ENCODE assay signal across 14 cellular contexts in the genomic region with DNA sequence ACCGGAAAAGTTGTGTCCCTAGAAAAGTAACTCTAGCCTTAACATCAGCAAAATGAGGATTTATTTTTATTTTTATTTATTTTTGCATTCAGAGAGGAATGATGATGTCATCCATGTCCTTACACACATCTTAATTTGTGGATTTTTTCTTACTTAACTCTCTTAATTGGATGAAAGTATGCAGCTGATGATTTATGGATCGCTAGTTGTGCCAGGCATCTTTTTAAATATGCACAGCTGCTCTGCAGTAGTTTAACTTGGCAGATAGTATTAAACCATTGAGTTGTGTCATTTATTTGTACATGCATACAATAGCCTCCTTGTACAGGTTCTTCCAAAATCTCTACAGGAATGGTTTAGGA. TPM values are rescaled to one million over a fixed set of nuclear protein-coding genes. Genes with fewer than 3 reads are reported as not detected.
A peak's percentile ranks its signal among the peaks of the same experiment; 100 is the strongest.
DNase-seq lines count a peak whose midpoint lies in the region; ATAC-seq and TF ChIP-seq lines count a peak whose summit lies in the region.
"Had no signal": no experiment of that assay in that cellular context is flagged by ENCODE, and none has a peak within 500 bp of the region (broad histone marks: within the 10 kb centered on the region; RNA-seq: fewer than 3 reads in every experiment).

No MANE protein-coding gene starts in this region.

- no peak overlapping the region for H2BK5ac ChIP-seq in neuronal stem cell (ENCODE audit: low read length)

- no peak overlapping the region for H3K18ac ChIP-seq in neuronal stem cell (ENCODE audit: low read length)

- no peak overlapping the region for H3K23ac ChIP-seq in neuronal stem cell (ENCODE audit: low read depth, low read length, poor library complexity)

- H2BK12ac ChIP-seq in neuronal stem cell (ENCODE audit: low read length) = no peak overlapping the region

- H4K8ac ChIP-seq in neuronal stem cell (ENCODE audit: low read depth, low read length) = no peak overlapping the region

- no peak overlapping the region for H4K91ac ChIP-seq in neuronal stem cell (ENCODE audit: low read depth, low read length, poor library complexity)

- H3K79me1 ChIP-seq in neuronal stem cell (ENCODE audit: low read depth, low read length) = no peaks in the 10 kb centered on the region

- H3K4me1 ChIP-seq in BE2C (peaks cover 26% of the 10 kb centered on the region), heart right ventricle (peaks cover 5 to 35% (median 19%) of the 10 kb centered on the region in 9 donors), neuronal stem cell (ENCODE audit: control insufficient read depth in 2 of 2, insufficient read depth in 1 of 2, low read depth in 1 of 2, low read length in 2 of 2) (peaks cover 0 to 1% of the 10 kb centered on the region in 2 donors), smooth muscle cell (ENCODE audit: low read depth) (no peaks in the 10 kb centered on the region)
- H3K4me1 ChIP-seq: parathyroid adenoma had no signal

- no peaks in the 10 kb centered on the region for H3F3A ChIP-seq in smooth muscle cell (ENCODE audit: low read depth)

- no peak overlapping the region for H3K9ac ChIP-seq in neuronal stem cell (ENCODE audit: low read depth, low read length, poor library complexity)
- no peak overlapping the region for H3K9ac ChIP-seq in smooth muscle cell (ENCODE audit: low read depth)
- H3K9ac ChIP-seq: parathyroid adenoma had no signal

- no peak overlapping the region for H2AFZ ChIP-seq in neuronal stem cell (ENCODE audit: low read length)
- H2AFZ ChIP-seq in smooth muscle cell (ENCODE audit: low read depth) = no peak overlapping the region
- H2AFZ ChIP-seq: parathyroid adenoma had no signal

- 36 to 51% methylated on average over 2 of the region's 2 CpGs for WGBS in heart right ventricle, 2 donors
- WGBS in neuronal stem cell (ENCODE audit: extremely low coverage in 2 of 2, insufficient read length in 2 of 2, insufficient replicate concordance in 1 of 2), 2 donors = no CpG with 5 or more reads among the region's 2 CpGs
- 67% methylated on average over 2 of the region's 2 CpGs for WGBS in smooth muscle cell (ENCODE audit: low lambda C conversion rate)

- H2AK5ac ChIP-seq in neuronal stem cell (ENCODE audit: low read depth, low read length) = no peak overlapping the region

- H3K4ac ChIP-seq in neuronal stem cell (ENCODE audit: low read length) = no peak overlapping the region

- no peak overlapping the region for H2BK120ac ChIP-seq in neuronal stem cell (ENCODE audit: low read depth, low read length)

- H3K27me3 ChIP-seq in BE2C (no peaks in the 10 kb centered on the region), heart right ventricle (no peaks in the 10 kb centered on the region), neuronal stem cell (ENCODE audit: control insufficient read depth in 3 of 3, insufficient read depth in 3 of 3, low read depth in 1 of 3, low read length in 3 of 3) (no peaks in the 10 kb centered on the region), smooth muscle cell (ENCODE audit: low read depth) (no peaks in the 10 kb centered on the region)

- H3K36me3 ChIP-seq in BE2C (no peaks in the 10 kb centered on the region), heart right ventricle (peaks cover 0 to 6% (median 0%) of the 10 kb centered on the region in 9 donors), neuronal stem cell (replicated peaks in 1 of 2; ENCODE audit: control insufficient read depth in 2 of 2, insufficient read depth in 2 of 2, low read length in 2 of 2) (no peaks in the 10 kb centered on the region), smooth muscle cell (ENCODE audit: low read depth) (no peaks in the 10 kb centered on the region)

- no peaks in the 10 kb centered on the region for H3K9me3 ChIP-seq in BE2C
- peaks cover 0 to 3% (median 0%) of the 10 kb centered on the region in 11 donors for H3K9me3 ChIP-seq in heart right ventricle
- no peaks in the 10 kb centered on the region for H3K9me3 ChIP-seq in neuronal stem cell (replicated peaks in 1 of 2; ENCODE audit: control insufficient read depth in 2 of 2, insufficient read depth in 1 of 2, low read depth in 1 of 2, low read length in 2 of 2)
- no peaks in the 10 kb centered on the region for H3K9me3 ChIP-seq in smooth muscle cell (replicated peaks; ENCODE audit: low read depth)

- H3K27ac ChIP-seq in VCaP (peak overlapping the region; percentile 6; the same call in 1 of the 2 replicates), heart right ventricle (peak overlapping the region in 8 of 10 donors; percentile 11 to 85 (median 66)), neuronal stem cell (replicated peaks; ENCODE audit: low read length) (no peak overlapping the region), smooth muscle cell (ENCODE audit: low read depth) (no peak overlapping the region)
- H3K27ac ChIP-seq: parathyroid adenoma had no signal

- DNase-seq in BE2C (no peak), M059J (ENCODE audit: low read depth) (peak; percentile 5), heart right ventricle (no peak), NCI-H128 (lab: John Stamatoyannopoulos, UW; ENCODE audit: unreplicated experiment) (no peak), neuronal stem cell (ENCODE audit: low spot score) (no peak), smooth muscle cell (lab: John Stamatoyannopoulos, UW; ENCODE audit: unreplicated experiment) (no peak), HK-2 (ENCODE audit: unreplicated experiment) (no peak)
- DNase-seq: activated naive CD8-positive, alpha-beta T cell treated with anti-CD3 and anti-CD28 coated beads, Interleukin-2, amount 50 U/mL, for 24 hours; CD4-positive, alpha-beta memory T cell; effector CD4-positive, alpha-beta T cell; mammary epithelial cell; stimulated activated naive CD4-positive, alpha-beta T cell treated with Interleukin-2 at 50 U/mL for 16 hours had no signal

- H3K14ac ChIP-seq in neuronal stem cell (ENCODE audit: low read length) = no peak overlapping the region

- intact Hi-C loops in heart right ventricle (cut with DNase I) = loop anchor here in 1 of 10 donors (5.0 kb wide), 1 partner anchor 39 kb away; no protein-coding TSS in a partner anchor

- no peaks in the 10 kb centered on the region for H4K20me1 ChIP-seq in smooth muscle cell (ENCODE audit: low read depth)

- TF ChIP-seq CTCF in BE2C (IDR thresholded peaks at IDR 0.05; ENCODE audit: low read depth, low read length) (no peak), VCaP (conservative IDR thresholded peaks at IDR 0.05) (no peak), heart right ventricle (IDR thresholded peaks at IDR 0.05) (no peak), smooth muscle cell (IDR thresholded peaks at IDR 0.05; ENCODE audit: borderline replicate concordance, insufficient read depth, poor library complexity, severe bottlenecking) (no peak)

- ATAC-seq in heart right ventricle = peak in 5 of 8 donors; percentile 16 to 53 (median 22)
- ATAC-seq: activated naive CD8-positive, alpha-beta T cell treated with anti-CD3 and anti-CD28 coated beads, Interleukin-2, amount 50 U/mL, for 24 hours had no signal

- H3K4me2 ChIP-seq in neuronal stem cell (ENCODE audit: insufficient read depth, low read length, poor library complexity, severe bottlenecking) (no peak overlapping the region), smooth muscle cell (no peak overlapping the region)

- H2BK15ac ChIP-seq in neuronal stem cell (ENCODE audit: low read length) = no peak overlapping the region

- peak overlapping the region; percentile 15 for H3K4me3 ChIP-seq in BE2C (ENCODE audit: low read depth, low read length)
- H3K4me3 ChIP-seq in heart right ventricle = peak overlapping the region in 5 of 10 donors; percentile 6 to 18 (median 10)
- no peak overlapping the region for H3K4me3 ChIP-seq in neuronal stem cell (ENCODE audit: low read length in 2 of 2)
- no peak overlapping the region for H3K4me3 ChIP-seq in smooth muscle cell

- H3K79me2 ChIP-seq in smooth muscle cell (ENCODE audit: low read depth) = no peaks in the 10 kb centered on the region
- H3K79me2 ChIP-seq: parathyroid adenoma had no signal

RNA-seq across cellular contexts. Expression of a gene that starts 49.6 kb away (rescaled TPM):
- polyA plus RNA-seq in BE2C (2012; ENCODE audit: insufficient read depth, insufficient read length, low read depth) = 0.12 TPM
- total RNA-seq in M059J (2014; rRNA removed; shearing (Covaris generic)) = not detected in 2 replicates
- total RNA-seq in heart right ventricle (under 1 TPM; 0.10 to 0.56 (median 0.26) TPM), smooth muscle cell (3.1 and 5.2 TPM in 2 replicates)
- polyA plus RNA-seq in heart right ventricle (under 1 TPM; 0.15 to 0.48 TPM), smooth muscle cell (8.9 and 18.5 TPM in 2 replicates)
- polyA plus RNA-seq in neuronal stem cell (2013, experiment 1 of 2) = 1.7 TPM
- polyA plus RNA-seq in neuronal stem cell (2013, experiment 2 of 2) = 1.8 TPM
- total RNA-seq: CD4-positive, alpha-beta memory T cell had no signal
- polyA plus RNA-seq: mammary epithelial cell had no signal

Comparison
In these comparisons a context has a peak if more than half of its experiments do, and no peak if none do; other contexts are left out.
1. H3K27ac ChIP-seq: peak in VCaP (single experiment) and heart right ventricle (8 of 10); none in neuronal stem cell (single experiment) and smooth muscle cell (single experiment).